In genomic region chr4:150541681-150542080, GRCh38 we compare ENCODE assay signal across 8 cellular contexts. TPM values are rescaled to one million over a fixed set of nuclear protein-coding genes. Genes with fewer than 3 reads are reported as not detected.
"Had no signal": no experiment of that assay in that cellular context is flagged by ENCODE, and none has a peak within 500 bp of the region (broad histone marks: within the 10 kb centered on the region; RNA-seq: fewer than 3 reads in every experiment).

No MANE protein-coding gene starts in this region.

- H3K27ac ChIP-seq: HL-60, KMS-11 had no signal

- H3K4me2 ChIP-seq: KMS-11 had no signal

- DNase-seq: GOT3, H7, HCEC 1CT, IMR-90, KBM-7 had no signal

- H3K9ac ChIP-seq: KMS-11 had no signal

RNA-seq across cellular contexts. Expression of gene MAB21L2, which starts 40.3 kb away (rescaled TPM):
- total RNA-seq: H7, HT1080 had no signal
